In genomic region chr20:1503564-1504227, GRCh38 we compare ENCODE assay signal across 1 cellular context.
A peak's percentile ranks its signal among the peaks of the same experiment; 100 is the strongest.
TF ChIP-seq lines count a peak whose summit lies in the region.

No MANE protein-coding gene starts in this region.

TF ChIP-seq in HepG2, 621 proteins besides CTCF, POLR2A, EP300 and RAD21 (continued from another document):
- TF ChIP-seq ARID3A (IDR thresholded peaks at IDR 0.05; ENCODE audit: low read depth, low read length) (peak; percentile 98), ZFP62 (CRISPR knock-in tag; IDR thresholded peaks at IDR 0.05) (no peak), HNF1B (CRISPR knock-in tag; IDR thresholded peaks at IDR 0.05) (no peak), ZBTB40 (IDR thresholded peaks at IDR 0.05) (no peak), ZBTB40 (CRISPR knock-in tag; IDR thresholded peaks at IDR 0.05) (no peak), POLR2G (IDR thresholded peaks at IDR 0.05; ENCODE audit: low read depth, low read length) (no peak), ZNF160 (CRISPR knock-in tag; IDR thresholded peaks at IDR 0.05) (no peak)
TF ChIP-seq in HepG2: peak in this region for 117.
